In genomic region chr17:43062984-43063383, GRCh38 we compare ENCODE assay signal across 3 cellular contexts. TPM values are rescaled to one million over a fixed set of nuclear protein-coding genes. Genes with fewer than 3 reads are reported as not detected.
"Had no signal": no experiment of that assay in that cellular context is flagged by ENCODE, and none has a peak within 500 bp of the region (broad histone marks: within the 10 kb centered on the region; RNA-seq: fewer than 3 reads in every experiment).

No MANE protein-coding gene starts in this region.

RNA-seq across cellular contexts. Expression of gene RND2, which starts 38.0 kb away (rescaled TPM):
- total RNA-seq: activated CD4-positive, alpha-beta memory T cell treated with anti-CD3 and anti-CD28 coated beads, Interleukin-2, amount 10 ng/mL, durations not matched to agents 7 days and 5 days; activated CD8-positive, alpha-beta memory T cell treated with anti-CD3 and anti-CD28 coated beads, Interleukin-2, amount 10 ng/mL, durations not matched to agents 7 days and 5 days; activated CD8-positive, alpha-beta T cell treated with anti-CD3 and anti-CD28 coated beads, Interleukin-2, amount 10 ng/mL, durations not matched to agents 7 days and 5 days had no signal
